ENCODE assay signal across 11 cellular contexts in genomic region chr9:124297553-124297905, GRCh38. TPM values are rescaled to one million over a fixed set of nuclear protein-coding genes. Genes with fewer than 3 reads are reported as not detected.
DNase-seq lines count a peak whose midpoint lies in the region; ATAC-seq and TF ChIP-seq lines count a peak whose summit lies in the region.
"Had no signal": no experiment of that assay in that cellular context is flagged by ENCODE, and none has a peak within 500 bp of the region (broad histone marks: within the 10 kb centered on the region; RNA-seq: fewer than 3 reads in every experiment).

No MANE protein-coding gene starts in this region.

- H3K27me3 Mint-ChIP-seq in endothelial cell (ENCODE audit: unreplicated experiment) = peaks cover 5% of the 10 kb centered on the region

- H3K4me3 Mint-ChIP-seq in endothelial cell (ENCODE audit: unreplicated experiment) = no peak overlapping the region
- H3K4me3 Mint-ChIP-seq: natural killer cell had no signal

- peaks cover 14% of the 10 kb centered on the region for H3K4me1 ChIP-seq in prostate gland (replicated peaks)

- H3K36me3 ChIP-seq in prostate gland = peaks cover 0 to 5% of the 10 kb centered on the region in 2 donors

- no peak overlapping the region for H3K27ac Mint-ChIP-seq in endothelial cell (ENCODE audit: unreplicated experiment)
- H3K27ac Mint-ChIP-seq: natural killer cell had no signal

- H3K9me3 ChIP-seq in prostate gland = no peaks in the 10 kb centered on the region

- in situ Hi-C loops in G401 (cut with HindIII; ENCODE audit: low sequenced_read_pairs) = no loop called here

- TF ChIP-seq CTCF in prostate gland (IDR thresholded peaks at IDR 0.05) (peak in 1 of 4 experiments; percentile 6), endothelial cell (IDR thresholded peaks at IDR 0.05; ENCODE audit: unreplicated experiment) (no peak)

- no peaks in the 10 kb centered on the region for H3K9me3 Mint-ChIP-seq in endothelial cell (ENCODE audit: unreplicated experiment)
- H3K9me3 Mint-ChIP-seq: natural killer cell had no signal

- peaks cover 15% of the 10 kb centered on the region for H3K4me1 Mint-ChIP-seq in endothelial cell (ENCODE audit: unreplicated experiment)

- WGBS in prostate gland = 2% methylated on average over 9 of the region's 9 CpGs

- H3K36me3 Mint-ChIP-seq in endothelial cell (ENCODE audit: low read depth, unreplicated experiment) = peaks cover 5% of the 10 kb centered on the region
- H3K36me3 Mint-ChIP-seq: natural killer cell had no signal

- intact Hi-C loops in left cardiac atrium (cut with DNase I) (no loop called here), prostate gland (cut with DNase I) (no loop called here)

- DNase-seq in G401 (ENCODE audit: low spot score) (peak; percentile 20), amniotic epithelial cell (ENCODE audit: low read depth) (peak; percentile 94), left cardiac atrium (peak; percentile 89), prostate gland (ENCODE audit: low spot score) (peak; percentile 86), NCI-H345 treated with DMSO at 0.1 percent for 48 hours (lab: John Stamatoyannopoulos, UW; ENCODE audit: unreplicated experiment) (no peak), SHP77 treated with DMSO at 0.1 percent for 48 hours (lab: John Stamatoyannopoulos, UW) (no peak), endothelial cell (ENCODE audit: low spot score) (no peak)
- DNase-seq in stimulated activated CD4-positive, alpha-beta T cell treated with anti-CD3 and anti-CD28 coated beads, Interleukin-12 subunit alpha, Interleukin-12 subunit beta, amount 100 ng/mL, for 4 hours = no peak
- DNase-seq: activated CD8-positive, alpha-beta memory T cell treated with anti-CD3 and anti-CD28 coated beads, Interleukin-2, amount 50 U/mL, for 4 hours; Kasumi-1; natural killer cell had no signal

- ATAC-seq in left cardiac atrium = peak; percentile 81 to 82
- ATAC-seq: natural killer cell had no signal

- H3K4me3 ChIP-seq in prostate gland = no peak overlapping the region

- H3K27me3 ChIP-seq in prostate gland (replicated peaks; ENCODE audit: insufficient read depth) = no peaks in the 10 kb centered on the region

- TF ChIP-seq POLR2A in prostate gland (IDR thresholded peaks at IDR 0.05) = no peak

- H3K27ac ChIP-seq in prostate gland = no peak overlapping the region

RNA-seq across cellular contexts. Expression of gene NEK6, which starts 39.8 kb away (rescaled TPM):
- 26.6 and 41.2 TPM in 2 replicates for total RNA-seq in G401 (2014; rRNA removed; shearing (Covaris generic))
- total RNA-seq in left cardiac atrium = 10 to 100 TPM; 28.7 to 32.6 TPM
- total RNA-seq in prostate gland = 10 to 100 TPM; 32.3 to 44.2 TPM
- 43.9 TPM for total RNA-seq in endothelial cell (ENCODE audit: unreplicated experiment)

Comparison
In these comparisons a context has a peak if more than half of its experiments do, and no peak if none do; other contexts are left out.
1. DNase-seq: peak in G401 (single experiment), amniotic epithelial cell (single experiment), left cardiac atrium (single experiment) and prostate gland (single experiment); none in NCI-H345 treated with DMSO at 0.1 percent for 48 hours (single experiment), SHP77 treated with DMSO at 0.1 percent for 48 hours (single experiment), stimulated activated CD4-positive, alpha-beta T cell treated with anti-CD3 and anti-CD28 coated beads, Interleukin-12 subunit alpha, Interleukin-12 subunit beta, amount 100 ng/mL, for 4 hours (single experiment) and endothelial cell (single experiment).